8 cellular contexts compared by ENCODE assay signal in genomic region chr5:1315709-1316587, GRCh38. TPM values are rescaled to one million over a fixed set of nuclear protein-coding genes. Genes with fewer than 3 reads are reported as not detected.
DNase-seq lines count a peak whose midpoint lies in the region; TF ChIP-seq lines count a peak whose summit lies in the region.

No MANE protein-coding gene starts in this region.

- H3K4me3 Mint-ChIP-seq in T-helper 2 cell treated with Interferon-gamma antibody and Interleukin-4, amounts not matched to agents 5 μg/mL and 100 μg/mL, for 36 hours: peak overlapping the region; percentile 84

- H3K27me3 ChIP-seq in H7 (ENCODE audit: control insufficient read depth, insufficient read depth, low read length): no peaks in the 10 kb centered on the region
- H3K27me3 ChIP-seq in MM.1S (replicated peaks; ENCODE audit: insufficient read depth, low read length): no peaks in the 10 kb centered on the region
- no peaks in the 10 kb centered on the region for H3K27me3 ChIP-seq in osteoblast (ENCODE audit: insufficient read depth, low read length)

- H3K9me3 ChIP-seq in MM.1S (replicated peaks; ENCODE audit: insufficient read depth, low read length) (no peaks in the 10 kb centered on the region), osteoblast (ENCODE audit: low read depth, low read length) (no peaks in the 10 kb centered on the region)

- H3K4me2 ChIP-seq in MM.1S (ENCODE audit: low read depth, low read length) (peak overlapping the region; percentile 98), osteoblast (ENCODE audit: insufficient read depth, low read length) (peak overlapping the region; percentile 55)

- H3K27ac ChIP-seq in MM.1S (ENCODE audit: low read length) (peak overlapping the region; percentile 99), osteoblast (ENCODE audit: low read depth, low read length) (no peak overlapping the region)

- no peaks in the 10 kb centered on the region for H3K9me2 ChIP-seq in MM.1S (replicated peaks; ENCODE audit: insufficient read depth, low read length)

- peaks cover 11% of the 10 kb centered on the region for H3K9me3 Mint-ChIP-seq in T-helper 2 cell treated with Interferon-gamma antibody and Interleukin-4, amounts not matched to agents 5 μg/mL and 100 μg/mL, for 36 hours

- H4K20me1 ChIP-seq in MM.1S (ENCODE audit: insufficient read depth, low read length): no peaks in the 10 kb centered on the region
- H4K20me1 ChIP-seq in osteoblast (ENCODE audit: insufficient read depth, low read length): no peaks in the 10 kb centered on the region

- peak overlapping the region; percentile 98 for H3K27ac Mint-ChIP-seq in T-helper 2 cell treated with Interferon-gamma antibody and Interleukin-4, amounts not matched to agents 5 μg/mL and 100 μg/mL, for 36 hours

- H3K4me1 Mint-ChIP-seq in T-helper 2 cell treated with Interferon-gamma antibody and Interleukin-4, amounts not matched to agents 5 μg/mL and 100 μg/mL, for 36 hours (ENCODE audit: low read depth): peaks cover 59% of the 10 kb centered on the region

- H3F3A ChIP-seq in MM.1S (ENCODE audit: insufficient read depth, low read length): peaks cover 92% of the 10 kb centered on the region

- no peaks in the 10 kb centered on the region for H3K27me3 Mint-ChIP-seq in T-helper 2 cell treated with Interferon-gamma antibody and Interleukin-4, amounts not matched to agents 5 μg/mL and 100 μg/mL, for 36 hours (ENCODE audit: low read depth)

- H3K36me3 ChIP-seq in H7 (replicated peaks; ENCODE audit: control insufficient read depth, insufficient read depth, low read length): peaks cover 14% of the 10 kb centered on the region
- H3K36me3 ChIP-seq in MM.1S (replicated peaks; ENCODE audit: insufficient read depth, low read length): peaks cover 35% of the 10 kb centered on the region
- H3K36me3 ChIP-seq in osteoblast (ENCODE audit: insufficient read depth, low read length): peaks cover 20% of the 10 kb centered on the region

- no peak for TF ChIP-seq CTCF in GM13977 (IDR thresholded peaks at IDR 0.05; ENCODE audit: extremely low read depth, insufficient read depth, missing control alignments)
- TF ChIP-seq CTCF in MM.1S (IDR thresholded peaks at IDR 0.05; ENCODE audit: low read length): no peak
- no peak for TF ChIP-seq CTCF in osteoblast (IDR thresholded peaks at IDR 0.05; ENCODE audit: extremely low read depth, low read depth, low read length)

- H3K9ac ChIP-seq in MM.1S (ENCODE audit: low read length): peak overlapping the region; percentile 99

- DNase-seq in GM13977 (ENCODE audit: low spot score): peak; percentile 88
- DNase-seq in H7: peak; percentile 87
- DNase-seq in MM.1S: peak; percentile 98
- peak; percentile 53 for DNase-seq in T-helper 2 cell treated with Interferon-gamma antibody and Interleukin-4, amounts not matched to agents 5 μg/mL and 100 μg/mL, for 36 hours (ENCODE audit: low spot score)
- peak; percentile 12 for DNase-seq in dermis blood vessel endothelial cell
- peak; percentile 81 for DNase-seq in osteoblast (ENCODE audit: insufficient read length, low spot score, missing footprints)
- no peak for DNase-seq in H4 (ENCODE audit: low spot score)
- DNase-seq in GDM1 (lab: John Stamatoyannopoulos, UW): no peak

- H3K4me3 ChIP-seq in H7 (ENCODE audit: insufficient read depth, low read depth, low read length) (no peak overlapping the region), MM.1S (ENCODE audit: low read length) (peak overlapping the region; percentile 72), osteoblast (ENCODE audit: insufficient read depth, low read length) (peak overlapping the region; percentile 40)

- peaks cover 36% of the 10 kb centered on the region for H3K36me3 Mint-ChIP-seq in T-helper 2 cell treated with Interferon-gamma antibody and Interleukin-4, amounts not matched to agents 5 μg/mL and 100 μg/mL, for 36 hours (ENCODE audit: low read depth)

- in situ Hi-C loops in GM13977 (cut with MboI; ENCODE audit: low pct_unique_long_range_greater_than_20kb, low sequenced_read_pairs, unreplicated experiment): no loop called here

- H3K79me2 ChIP-seq in MM.1S (ENCODE audit: low read length) (peaks cover 40% of the 10 kb centered on the region), osteoblast (ENCODE audit: insufficient read depth, low read length) (no peaks in the 10 kb centered on the region)

- H3K4me1 ChIP-seq in MM.1S (ENCODE audit: low read length) (peaks cover 92% of the 10 kb centered on the region), osteoblast (ENCODE audit: insufficient read depth, low read length) (peaks cover 9% of the 10 kb centered on the region)

- H2AFZ ChIP-seq in MM.1S (ENCODE audit: low read length) (no peak overlapping the region), osteoblast (ENCODE audit: low read length) (no peak overlapping the region)

RNA-seq across cellular contexts. Expression of gene TERT, which starts 21.1 kb away (rescaled TPM):
- total RNA-seq in H7 (2014; rRNA removed; shearing (Covaris generic)): 15.1 and 27.1 TPM in 2 replicates
- total RNA-seq in dermis blood vessel endothelial cell: 0.09 and 0.17 TPM in 2 replicates
- not detected in 2 replicates for total RNA-seq in osteoblast
- 0.04 and 0.23 TPM in 2 replicates for total RNA-seq in H4 (2014; rRNA removed; shearing (Covaris generic))

RNA-seq across cellular contexts. Expression of gene CLPTM1L, which starts 29.0 kb away (rescaled TPM):
- 171 and 173 TPM in 2 replicates for total RNA-seq in H7 (2014; rRNA removed; shearing (Covaris generic))
- total RNA-seq in dermis blood vessel endothelial cell: 234 and 315 TPM in 2 replicates
- 134 and 139 TPM in 2 replicates for total RNA-seq in osteoblast
- total RNA-seq in H4 (2014; rRNA removed; shearing (Covaris generic)): 196 and 214 TPM in 2 replicates

Comparison
In these comparisons a context has a peak if more than half of its experiments do, and no peak if none do; other contexts are left out.
1. DNase-seq: peak in GM13977 (single experiment), H7 (single experiment), MM.1S (single experiment), T-helper 2 cell treated with Interferon-gamma antibody and Interleukin-4, amounts not matched to agents 5 μg/mL and 100 μg/mL, for 36 hours (single experiment), dermis blood vessel endothelial cell (single experiment) and osteoblast (single experiment); none in H4 (single experiment) and GDM1 (single experiment).
2. RNA of gene TERT, which starts 21.1 kb away (total RNA-seq): 15.1 to 27.1 TPM in H7; 0.04 to 0.23 TPM in H4, 0.09 to 0.17 TPM in dermis blood vessel endothelial cell and not detected in osteoblast; every median in the first group is over 10 times any median in the second.